ENCODE assay signal across 18 cellular contexts in the genomic region with DNA sequence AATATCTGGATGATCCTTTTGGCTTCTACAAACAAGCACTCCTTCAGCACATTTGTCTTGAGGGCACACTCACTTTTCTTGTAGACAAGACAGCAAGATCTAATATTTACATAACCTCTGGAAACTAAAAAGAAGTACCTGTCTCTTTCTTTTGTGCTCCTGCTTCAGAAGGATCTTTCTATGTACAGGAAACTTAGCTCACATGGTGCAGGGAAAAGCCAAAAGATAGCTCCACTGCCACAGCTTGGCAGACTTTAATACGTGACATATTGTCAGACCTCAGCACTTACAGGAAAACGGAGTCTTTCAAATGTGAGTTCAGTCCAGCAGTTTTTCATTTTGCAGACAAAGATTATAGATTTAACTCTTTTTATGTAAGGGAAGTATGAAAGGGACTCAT.
DNase-seq lines count a peak whose midpoint lies in the region; ATAC-seq and TF ChIP-seq lines count a peak whose summit lies in the region.
"Had no signal": no experiment of that assay in that cellular context is flagged by ENCODE, and none has a peak within 500 bp of the region (broad histone marks: within the 10 kb centered on the region; RNA-seq: fewer than 3 reads in every experiment).

No MANE protein-coding gene starts in this region.

- H2AFZ ChIP-seq in DND-41 (ENCODE audit: low read depth, low read length), result peak overlapping the region; percentile 9; the same call in 1 of the 2 replicates

- CTCF ChIA-PET in MCF 10A (lab: Yijun Ruan, JAX), result interaction anchor here (0.6 to 1.0 kb wide), 3 partner anchors 23 to 154 kb away, joined by 3 read pairs; no protein-coding TSS in a partner anchor

- H3K79me2 ChIP-seq in DND-41 (ENCODE audit: insufficient read depth, low read length), result no peaks in the 10 kb centered on the region

- POLR2A ChIA-PET in MCF 10A (lab: Yijun Ruan, JAX), result no interaction called here

- no peak overlapping the region for H3K27ac ChIP-seq in DND-41 (ENCODE audit: low read length)
- H3K27ac ChIP-seq: A549, BLaER1 had no signal

- no peaks in the 10 kb centered on the region for H3K9me3 Mint-ChIP-seq in MCF 10A (ENCODE audit: unreplicated experiment)
- H3K9me3 Mint-ChIP-seq: CD8-positive, alpha-beta memory T cell; HFFc6; IgD-negative memory B cell had no signal

- intact Hi-C loops in MCF 10A (cut with micrococcal nuclease), result loop anchor here (5.0 to 10.0 kb wide), 3 partner anchors 327 to 821 kb away; no protein-coding TSS in a partner anchor

- no peak for TF ChIP-seq CTCF in DND-41 (IDR thresholded peaks at IDR 0.05; ENCODE audit: borderline replicate concordance, extremely low read depth, low read length, poor library complexity, severe bottlenecking)
- TF ChIP-seq CTCF in MCF 10A (IDR thresholded peaks at IDR 0.05; ENCODE audit: unreplicated experiment), result no peak
- TF ChIP-seq CTCF in GM10266 (IDR thresholded peaks at IDR 0.05; ENCODE audit: control insufficient read depth, insufficient read depth, low read depth, missing control alignments), result no peak

- ATAC-seq in DND-41 (ENCODE audit: insufficient read depth, low read depth), result peak; percentile 37; the same call in 1 of the 3 replicates
- ATAC-seq: A549 had no signal

- no peaks in the 10 kb centered on the region for H3K36me3 ChIP-seq in DND-41 (ENCODE audit: insufficient read depth, low read length)
- H3K36me3 ChIP-seq: BLaER1, HAP-1 had no signal

- no peaks in the 10 kb centered on the region for H3K4me1 ChIP-seq in DND-41 (ENCODE audit: insufficient read depth, low read length)
- H3K4me1 ChIP-seq: A549, BLaER1, Caco-2, HAP-1 had no signal

- no peaks in the 10 kb centered on the region for H3K27me3 ChIP-seq in DND-41 (ENCODE audit: insufficient read depth, low read length, poor library complexity)
- H3K27me3 ChIP-seq: BLaER1 had no signal

- no TSS peak for BruUV-seq in MCF 10A (replicated peaks; lab: Mats Ljungman, UMichigan)

- H3K27me3 Mint-ChIP-seq in MCF 10A (ENCODE audit: insufficient read depth, unreplicated experiment), result no peaks in the 10 kb centered on the region

- H3K4me1 Mint-ChIP-seq in MCF 10A (ENCODE audit: insufficient read depth, unreplicated experiment), result peaks cover 5% of the 10 kb centered on the region
- H3K4me1 Mint-ChIP-seq: CD8-positive, alpha-beta memory T cell had no signal

- no peak overlapping the region for H3K9ac ChIP-seq in DND-41 (ENCODE audit: low read depth, low read length)
- H3K9ac ChIP-seq: BLaER1 had no signal

- H3K36me3 Mint-ChIP-seq in MCF 10A (ENCODE audit: insufficient read depth, unreplicated experiment), result no peaks in the 10 kb centered on the region
- H3K36me3 Mint-ChIP-seq: CD8-positive, alpha-beta memory T cell; IgD-negative memory B cell had no signal

- H3K4me3 ChIP-seq in DND-41 (ENCODE audit: low read depth in 1 of 2, low read length in 2 of 2), result no peak overlapping the region
- H3K4me3 ChIP-seq: A549, BLaER1, HAP-1 had no signal

- no peak for TF ChIP-seq POLR2A in erythroblast (IDR thresholded peaks at IDR 0.05; ENCODE audit: low read length)

- no peak overlapping the region for H3K27ac Mint-ChIP-seq in MCF 10A (ENCODE audit: low read depth, unreplicated experiment)
- H3K27ac Mint-ChIP-seq: HFFc6, IgD-negative memory B cell had no signal

- DNase-seq in DND-41 (no peak), OCI-M1 (lab: John Stamatoyannopoulos, UW) (peak; percentile 55), globus pallidus (ENCODE audit: low spot score) (peak; percentile 27), putamen (ENCODE audit: low spot score) (peak; percentile 0), NCI-H774 (lab: John Stamatoyannopoulos, UW) (no peak), MCF 10A (ENCODE audit: unreplicated experiment) (no peak), GM10266 (ENCODE audit: extremely low spot score) (no peak), erythroblast (lab: John Stamatoyannopoulos, UW) (no peak)
- DNase-seq: Caco-2; CD8-positive, alpha-beta memory T cell; DMS79; EL; GOT3; HFFc6 had no signal

- no peak overlapping the region for H3K4me3 Mint-ChIP-seq in MCF 10A (ENCODE audit: unreplicated experiment)
- H3K4me3 Mint-ChIP-seq: CD8-positive, alpha-beta memory T cell; HFFc6; IgD-negative memory B cell had no signal

- H3K9me3 ChIP-seq in DND-41 (ENCODE audit: insufficient read depth, low read length, severe bottlenecking), result no peaks in the 10 kb centered on the region
- H3K9me3 ChIP-seq: A549, BLaER1, Caco-2, HAP-1 had no signal

- H3K4me2 ChIP-seq in DND-41 (ENCODE audit: insufficient read depth, low read length), result no peak overlapping the region
- H3K4me2 ChIP-seq: A549, BLaER1 had no signal

- H4K20me1 ChIP-seq in DND-41 (ENCODE audit: insufficient read depth, low read length), result no peaks in the 10 kb centered on the region
- H4K20me1 ChIP-seq: BLaER1 had no signal

Comparison
In these comparisons a context has a peak if more than half of its experiments do, and no peak if none do; other contexts are left out.
1. DNase-seq: peak in OCI-M1 (single experiment), globus pallidus (single experiment) and putamen (single experiment); none in DND-41 (single experiment), NCI-H774 (single experiment), MCF 10A (single experiment), GM10266 (single experiment) and erythroblast (0 of 2).